24 cellular contexts compared by ENCODE assay signal in the genomic region with DNA sequence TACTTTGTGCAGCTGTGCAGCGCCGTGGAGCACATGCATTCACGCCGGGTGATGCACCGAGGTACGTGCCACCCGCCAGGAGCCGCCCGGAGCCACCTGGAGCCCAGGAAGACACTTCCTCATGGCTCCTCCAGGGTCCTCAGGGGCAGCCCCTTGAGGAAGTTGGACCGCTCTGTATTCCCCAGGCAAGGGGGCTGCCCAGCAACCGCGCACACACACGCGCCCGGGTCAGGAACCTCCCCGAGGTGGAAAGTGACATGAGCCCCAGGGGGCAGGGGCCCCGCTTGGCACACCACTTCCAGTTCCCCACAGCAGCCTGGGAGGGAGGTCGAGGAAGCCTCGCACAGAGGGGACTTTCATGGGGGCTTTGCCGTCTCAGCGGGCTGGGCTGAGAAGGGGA.
DNase-seq lines count a peak whose midpoint lies in the region; ATAC-seq and TF ChIP-seq lines count a peak whose summit lies in the region.
"Had no signal": no experiment of that assay in that cellular context is flagged by ENCODE, and none has a peak within 500 bp of the region (broad histone marks: within the 10 kb centered on the region; RNA-seq: fewer than 3 reads in every experiment).

No MANE protein-coding gene starts in this region.

- H3K79me1 ChIP-seq in IMR-90 (ENCODE audit: low read depth in 1 of 2, low read length in 2 of 2), result peaks cover 11 to 59% of the 10 kb centered on the region in 2 experiments

- H3K23ac ChIP-seq in IMR-90 (ENCODE audit: low read depth, low read length), result no peak overlapping the region

- no TSS peak for BruUV-seq in IMR-90 (replicated peaks; lab: Mats Ljungman, UMichigan)

- CTCF ChIA-PET in IMR-90 (lab: Yijun Ruan, JAX), result no interaction called here

- no peak for TF ChIP-seq POLR2A in IMR-90 (IDR thresholded peaks at IDR 0.05; ENCODE audit: low read depth, low read length)

- H2BK120ac ChIP-seq in IMR-90 (ENCODE audit: low read depth, low read length), result no peak overlapping the region

- H3K56ac ChIP-seq in IMR-90 (ENCODE audit: extremely low read depth, insufficient read depth, low read length), result no peak overlapping the region

- H3K9me3 ChIP-seq in right cardiac atrium (ENCODE audit: control insufficient read depth, low read length) (no peaks in the 10 kb centered on the region), IMR-90 (ENCODE audit: control insufficient read depth, insufficient read depth, low read length) (no peaks in the 10 kb centered on the region), upper lobe of right lung (no peaks in the 10 kb centered on the region), colonic mucosa (no peaks in the 10 kb centered on the region)
- H3K9me3 ChIP-seq: A549 had no signal

- H3K18ac ChIP-seq in IMR-90 (ENCODE audit: low read depth, low read length), result no peak overlapping the region

- peaks cover 3% of the 10 kb centered on the region for H4K20me1 ChIP-seq in IMR-90 (ENCODE audit: insufficient read depth, low read length)

- POLR2A ChIA-PET in IMR-90 (lab: Charles Lee; ENCODE audit: unreplicated experiment), result no interaction called here

- H2BK5ac ChIP-seq in IMR-90 (ENCODE audit: low read depth, low read length, poor library complexity, severe bottlenecking), result no peak overlapping the region

- DNase-seq in right cardiac atrium (peak in 2 of 3 donors; percentile 35 to 42), left cardiac atrium (no peak), IMR-90 (no peak), memory B cell (ENCODE audit: low spot score in 2 of 2) (no peak), upper lobe of right lung (no peak), foreskin fibroblast (no peak), colonic mucosa (no peak)
- DNase-seq: AML-193; C1 segment of cervical spinal cord; CD4-positive, CD25-positive, alpha-beta regulatory T cell; CD8-positive, alpha-beta memory T cell; COR-L47; DMS 273 treated with DMSO at 0.1 percent for 48 hours; DMS53; DND-41; EL; GOT3; H7; HFFc6 had no signal

- no peak for TF ChIP-seq CTCF in IMR-90 (conservative IDR thresholded peaks at IDR 0.05; ENCODE audit: low read depth, low read length)
- TF ChIP-seq CTCF in upper lobe of right lung (IDR thresholded peaks at IDR 0.05), result no peak
- no peak for TF ChIP-seq CTCF in foreskin fibroblast (IDR thresholded peaks at IDR 0.05; ENCODE audit: low read depth, low read length)
- no peak for TF ChIP-seq CTCF in colonic mucosa (IDR thresholded peaks at IDR 0.05)

- TF ChIP-seq RAD21 in IMR-90 (IDR thresholded peaks at IDR 0.05; ENCODE audit: low read length), result no peak

- no peaks in the 10 kb centered on the region for H3K27me3 ChIP-seq in right cardiac atrium (ENCODE audit: control insufficient read depth, insufficient read depth)
- H3K27me3 ChIP-seq in IMR-90 (ENCODE audit: control insufficient read depth, insufficient read depth, low read length), result no peaks in the 10 kb centered on the region
- H3K27me3 ChIP-seq in upper lobe of right lung, result no peaks in the 10 kb centered on the region
- H3K27me3 ChIP-seq in colonic mucosa, result no peaks in the 10 kb centered on the region

- no peak overlapping the region for H3K4ac ChIP-seq in IMR-90 (ENCODE audit: low read depth, low read length)

- H2AK9ac ChIP-seq in IMR-90 (replicated peaks; ENCODE audit: low read depth, low read length, poor library complexity), result peak overlapping the region; percentile 42

- H3K9me1 ChIP-seq in IMR-90 (ENCODE audit: insufficient read depth, low read length), result no peaks in the 10 kb centered on the region

- H4K8ac ChIP-seq in IMR-90 (ENCODE audit: low read depth in 2 of 2, low read length in 2 of 2), result no peak overlapping the region

- no peak overlapping the region for H2BK15ac ChIP-seq in IMR-90 (ENCODE audit: low read depth, low read length)

- peaks cover 17% of the 10 kb centered on the region for H3K4me1 Mint-ChIP-seq in memory B cell
- H3K4me1 Mint-ChIP-seq: CD4-positive, CD25-positive, alpha-beta regulatory T cell; CD8-positive, alpha-beta memory T cell had no signal

- H3K14ac ChIP-seq in IMR-90 (replicated peaks; ENCODE audit: low read depth, low read length), result no peak overlapping the region

- 90% methylated on average over 21 of the region's 21 CpGs for WGBS in right cardiac atrium
- WGBS in IMR-90 (ENCODE audit: extremely low coverage in 2 of 2, insufficient read length in 1 of 2), 2 experiments, result 100% methylated on average over 1 of the region's 21 CpGs; no CpG with 5 or more reads in 1 of the 2 experiments

- H2AFZ ChIP-seq in IMR-90 (replicated peaks; ENCODE audit: low read length, poor library complexity), result no peak overlapping the region

- H3K36me3 ChIP-seq in IMR-90 (ENCODE audit: control insufficient read depth, insufficient read depth, low read length), result peaks cover 93% of the 10 kb centered on the region
- H3K36me3 ChIP-seq in upper lobe of right lung, result peaks cover 94% of the 10 kb centered on the region
- peaks cover 20% of the 10 kb centered on the region for H3K36me3 ChIP-seq in colonic mucosa

- H3K4me3 Mint-ChIP-seq in memory B cell, result no peak overlapping the region
- H3K4me3 Mint-ChIP-seq: CD4-positive, CD25-positive, alpha-beta regulatory T cell; CD8-positive, alpha-beta memory T cell; HFFc6 had no signal

- no peak overlapping the region for H2AK5ac ChIP-seq in IMR-90 (ENCODE audit: low read depth, low read length)

- no peaks in the 10 kb centered on the region for H3K27me3 Mint-ChIP-seq in memory B cell
- H3K27me3 Mint-ChIP-seq: CD4-positive, CD25-positive, alpha-beta regulatory T cell; CD8-positive, alpha-beta memory T cell had no signal

- no peak overlapping the region for H4K5ac ChIP-seq in IMR-90 (ENCODE audit: low read depth, low read length)

- no peak overlapping the region for H2BK20ac ChIP-seq in IMR-90 (ENCODE audit: low read depth, low read length)

- no peak overlapping the region for H4K91ac ChIP-seq in IMR-90 (ENCODE audit: insufficient read depth, low read depth, low read length)

- peaks cover 24% of the 10 kb centered on the region for H3K36me3 Mint-ChIP-seq in memory B cell
- H3K36me3 Mint-ChIP-seq: CD4-positive, CD25-positive, alpha-beta regulatory T cell had no signal

- in situ Hi-C loops in IMR-90 (cut with MboI; ENCODE audit: low sequenced_read_pairs), result no loop called here

- H3K27ac Mint-ChIP-seq in memory B cell, result peak overlapping the region; percentile 31
- H3K27ac Mint-ChIP-seq: CD4-positive, CD25-positive, alpha-beta regulatory T cell; CD8-positive, alpha-beta memory T cell; HFFc6 had no signal

- H3K9me3 Mint-ChIP-seq in memory B cell, result no peaks in the 10 kb centered on the region
- H3K9me3 Mint-ChIP-seq: CD4-positive, CD25-positive, alpha-beta regulatory T cell; CD8-positive, alpha-beta memory T cell; HFFc6 had no signal

- no peak overlapping the region for H3K27ac ChIP-seq in right cardiac atrium (ENCODE audit: low read length)
- no peak overlapping the region for H3K27ac ChIP-seq in IMR-90 (ENCODE audit: insufficient read depth, low read length)
- peak overlapping the region; percentile 36 for H3K27ac ChIP-seq in upper lobe of right lung
- no peak overlapping the region for H3K27ac ChIP-seq in colonic mucosa
- H3K27ac ChIP-seq: 22Rv1, A549 had no signal

- dilution Hi-C loops in IMR-90 (cut with HindIII; ENCODE audit: low sequenced_read_pairs, unreplicated experiment), result no loop called here

- no peak overlapping the region for H3K9ac ChIP-seq in IMR-90 (ENCODE audit: low read depth, low read length)
- no peak overlapping the region for H3K9ac ChIP-seq in colonic mucosa (ENCODE audit: low read depth in 2 of 2, low read length in 2 of 2)

- intact Hi-C loops in right cardiac atrium (cut with DNase I) (no loop called here), left cardiac atrium (cut with DNase I) (no loop called here), IMR-90 (cut with micrococcal nuclease) (no loop called here), upper lobe of right lung (cut with DNase I) (no loop called here), colonic mucosa (cut with DNase I) (no loop called here)

- ATAC-seq in right cardiac atrium, result no peak
- ATAC-seq in left cardiac atrium, result no peak
- no peak for ATAC-seq in IMR-90 (ENCODE audit: low read depth)
- ATAC-seq in memory B cell (ENCODE audit: low read depth), result no peak
- no peak for ATAC-seq in upper lobe of right lung
- ATAC-seq in HG03342 (IDR thresholded peaks at IDR 0.05; ENCODE audit: unreplicated experiment), result no peak
- ATAC-seq: A549, GM12878, HCT116 had no signal

- H3K4me1 ChIP-seq in right cardiac atrium (ENCODE audit: control insufficient read depth, insufficient read depth, low read length), result no peaks in the 10 kb centered on the region
- no peaks in the 10 kb centered on the region for H3K4me1 ChIP-seq in IMR-90 (ENCODE audit: control insufficient read depth, insufficient read depth, low read length)
- no peaks in the 10 kb centered on the region for H3K4me1 ChIP-seq in upper lobe of right lung
- no peaks in the 10 kb centered on the region for H3K4me1 ChIP-seq in colonic mucosa
- H3K4me1 ChIP-seq: A549 had no signal

- H3K4me3 ChIP-seq in right cardiac atrium (ENCODE audit: low read length) (no peak overlapping the region), IMR-90 (ENCODE audit: insufficient read depth, low read depth, low read length) (no peak overlapping the region), upper lobe of right lung (no peak overlapping the region), foreskin fibroblast (ENCODE audit: low read depth in 1 of 2, low read length in 2 of 2) (no peak overlapping the region), colonic mucosa (no peak overlapping the region)
- H3K4me3 ChIP-seq: A549, GM12878 had no signal

- H3K4me2 ChIP-seq in IMR-90 (ENCODE audit: low read depth, low read length), result no peak overlapping the region
- H3K4me2 ChIP-seq: A549 had no signal

TF ChIP-seq in IMR-90, 13 proteins besides CTCF, POLR2A, EP300 and RAD21:
- no peak for TF ChIP-seq RCOR1 (IDR thresholded peaks at IDR 0.05; ENCODE audit: insufficient replicate concordance, low read length)

Comparison
In these comparisons a context has a peak if more than half of its experiments do, and no peak if none do; other contexts are left out.
1. DNase-seq: peak in right cardiac atrium (2 of 3); none in left cardiac atrium (single experiment), IMR-90 (single experiment), memory B cell (0 of 2), upper lobe of right lung (single experiment), foreskin fibroblast (0 of 2) and colonic mucosa (single experiment).